ENCODE assay signal across 12 cellular contexts in genomic region chr22:23672778-23673620, GRCh38. TPM values are rescaled to one million over a fixed set of nuclear protein-coding genes. Genes with fewer than 3 reads are reported as not detected.
DNase-seq lines count a peak whose midpoint lies in the region; ATAC-seq, FAIRE-seq and TF ChIP-seq lines count a peak whose summit lies in the region.
"Not testable (repeated sequence)": the region's sequence is repeated elsewhere in the genome, so short reads cannot be mapped to it uniquely, and the experiment has no call there.
"Had no signal": no experiment of that assay in that cellular context is flagged by ENCODE, and none has a peak within 500 bp of the region (broad histone marks: within the 10 kb centered on the region; RNA-seq: fewer than 3 reads in every experiment).

No MANE protein-coding gene starts in this region.

- not testable (repeated sequence) for H3K9me3 Mint-ChIP-seq in CD4-positive, CD25-positive, alpha-beta regulatory T cell; GM23338; activated CD4-positive, alpha-beta T cell treated with anti-CD3 and anti-CD28 coated beads, Interleukin-2, amount 10 ng/mL, durations not matched to agents 7 days and 5 days; activated naive CD4-positive, alpha-beta T cell treated with anti-CD3 and anti-CD28 coated beads, Interleukin-2, amount 10 ng/mL, durations not matched to agents 7 days and 5 days; endodermal cell; progenitor cell of endocrine pancreas (ENCODE audit: low read depth)

- TF ChIP-seq POLR2A in HepG2 (IDR thresholded peaks at IDR 0.05; ENCODE audit: insufficient read depth in 1 of 2, low read depth in 2 of 2, low read length in 2 of 2) = not testable (repeated sequence)

- H3K27ac ChIP-seq in CD4-positive, CD25-positive, alpha-beta regulatory T cell (ENCODE audit: insufficient read depth, low read length, poor library complexity, severe bottlenecking); GM23338 (ENCODE audit: low read depth); RWPE2 (ENCODE audit: poor library complexity, severe bottlenecking); endodermal cell (ENCODE audit: low read depth, low read length); HepG2 (ENCODE audit: extremely low read length, insufficient read depth, low read length): not testable (repeated sequence)

- not testable (repeated sequence) for TF ChIP-seq RAD21 in HepG2 (CRISPR knock-in tag; IDR thresholded peaks at IDR 0.05)

- peak overlapping the region in 2 of 3 donors; percentile 38 to 87 for H3K27ac Mint-ChIP-seq in CD4-positive, CD25-positive, alpha-beta regulatory T cell
- H3K27ac Mint-ChIP-seq in GM23338 = not testable (repeated sequence)
- H3K27ac Mint-ChIP-seq in activated CD4-positive, alpha-beta T cell treated with anti-CD3 and anti-CD28 coated beads, Interleukin-2, amount 10 ng/mL, durations not matched to agents 7 days and 5 days = peak overlapping the region; percentile 81
- peak overlapping the region; percentile 19 for H3K27ac Mint-ChIP-seq in activated naive CD4-positive, alpha-beta T cell treated with anti-CD3 and anti-CD28 coated beads, Interleukin-2, amount 10 ng/mL, durations not matched to agents 7 days and 5 days
- H3K27ac Mint-ChIP-seq in endodermal cell = peak overlapping the region; percentile 65
- H3K27ac Mint-ChIP-seq in progenitor cell of endocrine pancreas = peak overlapping the region; percentile 54

- not testable (repeated sequence) for H3K27me3 ChIP-seq in CD4-positive, CD25-positive, alpha-beta regulatory T cell (ENCODE audit: control insufficient read depth, insufficient read depth, low read length); GM23338 (ENCODE audit: insufficient read depth); RWPE2 (ENCODE audit: insufficient read depth, poor library complexity, severe bottlenecking); endodermal cell (ENCODE audit: control insufficient read depth, insufficient read depth, low read length, poor library complexity, severe bottlenecking); HepG2 (ENCODE audit: control insufficient read depth in 1 of 2, insufficient read depth in 2 of 2, low read length in 2 of 2)

- intact Hi-C loops in HepG2 (cut with micrococcal nuclease; ENCODE audit: unreplicated experiment) = not testable (repeated sequence)

- not testable (repeated sequence) for H3K4me3 Mint-ChIP-seq in CD4-positive, CD25-positive, alpha-beta regulatory T cell; GM23338; activated CD4-positive, alpha-beta T cell treated with anti-CD3 and anti-CD28 coated beads, Interleukin-2, amount 10 ng/mL, durations not matched to agents 7 days and 5 days; activated naive CD4-positive, alpha-beta T cell treated with anti-CD3 and anti-CD28 coated beads, Interleukin-2, amount 10 ng/mL, durations not matched to agents 7 days and 5 days; endodermal cell; progenitor cell of endocrine pancreas (ENCODE audit: low read depth)

- H3K4me3 ChIP-seq in CD4-positive, CD25-positive, alpha-beta regulatory T cell (ENCODE audit: low read depth, low read length); GM23338; RWPE2 (ENCODE audit: severe bottlenecking); endodermal cell (ENCODE audit: low read length); HepG2 (replicated peaks in 1 of 3; ENCODE audit: insufficient read depth in 1 of 3, low read depth in 2 of 3, low read length in 3 of 3): not testable (repeated sequence)

- FAIRE-seq in HepG2 (lab: Jason Lieb, UNC) = peak; percentile 44

- H3K4me2 ChIP-seq in GM23338; HepG2 (ENCODE audit: low read depth, low read length): not testable (repeated sequence)

- not testable (repeated sequence) for TF ChIP-seq EP300 in HepG2 (IDR thresholded peaks at IDR 0.05; ENCODE audit: low read depth in 2 of 2, low read length in 2 of 2); HepG2 (CRISPR knock-in tag; IDR thresholded peaks at IDR 0.05; ENCODE audit: borderline replicate concordance)

- POLR2A ChIA-PET in activated CD4-positive, alpha-beta T cell treated with anti-CD3 and anti-CD28 coated beads, Interleukin-2, amount 10 ng/mL, durations not matched to agents 7 days and 5 days (lab: Charles Lee); HepG2 (lab: Yijun Ruan, JAX): not testable (repeated sequence)

- TF ChIP-seq CTCF in GM23338 (conservative IDR thresholded peaks at IDR 0.05; ENCODE audit: low read depth in 2 of 2); RWPE2 (IDR thresholded peaks at IDR 0.05; ENCODE audit: poor library complexity, severe bottlenecking); endodermal cell (conservative IDR thresholded peaks at IDR 0.05); HepG2 (CRISPR knock-in tag; IDR thresholded peaks at IDR 0.05); progenitor cell of endocrine pancreas (IDR thresholded peaks at IDR 0.05; ENCODE audit: unreplicated experiment): not testable (repeated sequence)

- not testable (repeated sequence) for ATAC-seq in CD4-positive, CD25-positive, alpha-beta regulatory T cell (ENCODE audit: low read depth in 2 of 2); RWPE2 (ENCODE audit: low read depth); HepG2
- peak; percentile 46 for ATAC-seq in GM23338

- H4K20me1 ChIP-seq in GM23338 (replicated peaks; ENCODE audit: insufficient read depth); HepG2 (ENCODE audit: insufficient read depth, low read length): not testable (repeated sequence)

- in situ Hi-C loops in HepG2 (cut with HindIII; ENCODE audit: extremely low pct_ligation_motif_present, low pct_unique_long_range_greater_than_20kb) = not testable (repeated sequence)

- 84 to 89% methylated on average over 7 to 10 of the region's 10 CpGs for WGBS in endodermal cell (ENCODE audit: insufficient coverage in 1 of 2, insufficient read length in 1 of 2), 2 experiments
- 95% methylated on average over 7 of the region's 10 CpGs for WGBS in HepG2 (ENCODE audit: low lambda C conversion rate)

- peaks cover 0 to 12% (median under 1%) of the 10 kb centered on the region in 4 donors for H3K4me1 Mint-ChIP-seq in CD4-positive, CD25-positive, alpha-beta regulatory T cell
- H3K4me1 Mint-ChIP-seq in GM23338 (peaks cover 23% of the 10 kb centered on the region), endodermal cell (peaks cover 25% of the 10 kb centered on the region), progenitor cell of endocrine pancreas (ENCODE audit: low read depth) (peaks cover 27% of the 10 kb centered on the region)
- H3K4me1 Mint-ChIP-seq in activated CD4-positive, alpha-beta T cell treated with anti-CD3 and anti-CD28 coated beads, Interleukin-2, amount 10 ng/mL, durations not matched to agents 7 days and 5 days = peaks cover 23% of the 10 kb centered on the region
- H3K4me1 Mint-ChIP-seq in activated naive CD4-positive, alpha-beta T cell treated with anti-CD3 and anti-CD28 coated beads, Interleukin-2, amount 10 ng/mL, durations not matched to agents 7 days and 5 days = peaks cover 20% of the 10 kb centered on the region

- not testable (repeated sequence) for H2AFZ ChIP-seq in GM23338; HepG2 (ENCODE audit: low read length)

- BruUV-seq in HepG2 (replicated peaks; lab: Mats Ljungman, UMichigan) = not testable (repeated sequence)

- H3K4me1 ChIP-seq in CD4-positive, CD25-positive, alpha-beta regulatory T cell (ENCODE audit: control insufficient read depth, insufficient read depth, low read length, poor library complexity, severe bottlenecking); GM23338 (ENCODE audit: insufficient read depth); RWPE2 (ENCODE audit: insufficient read depth, poor library complexity, severe bottlenecking): not testable (repeated sequence)
- H3K4me1 ChIP-seq in endodermal cell (ENCODE audit: control insufficient read depth, insufficient read depth, low read length) = peaks cover 16% of the 10 kb centered on the region
- H3K4me1 ChIP-seq in HepG2 (ENCODE audit: insufficient read depth, low read length) = peaks cover 62% of the 10 kb centered on the region

- CTCF ChIA-PET in activated CD4-positive, alpha-beta T cell treated with anti-CD3 and anti-CD28 coated beads, Interleukin-2, amount 10 ng/mL, durations not matched to agents 7 days and 5 days (lab: Charles Lee); activated naive CD4-positive, alpha-beta T cell treated with anti-CD3 and anti-CD28 coated beads, Interleukin-2, amount 10 ng/mL, durations not matched to agents 7 days and 5 days (lab: Charles Lee); HepG2 (lab: Yijun Ruan, JAX; ENCODE audit: low intra/inter-chr PET ratio, low total read pairs): not testable (repeated sequence)

- not testable (repeated sequence) for H3K27me3 Mint-ChIP-seq in CD4-positive, CD25-positive, alpha-beta regulatory T cell; activated CD4-positive, alpha-beta T cell treated with anti-CD3 and anti-CD28 coated beads, Interleukin-2, amount 10 ng/mL, durations not matched to agents 7 days and 5 days; activated naive CD4-positive, alpha-beta T cell treated with anti-CD3 and anti-CD28 coated beads, Interleukin-2, amount 10 ng/mL, durations not matched to agents 7 days and 5 days; endodermal cell (ENCODE audit: insufficient read depth); progenitor cell of endocrine pancreas
- peaks cover 13% of the 10 kb centered on the region for H3K27me3 Mint-ChIP-seq in GM23338 (ENCODE audit: insufficient read depth, low read depth, poor library complexity)

- not testable (repeated sequence) for DNase-seq in CD4-positive, CD25-positive, alpha-beta regulatory T cell; GM23338 (ENCODE audit: low spot score); activated CD4-positive, alpha-beta T cell treated with anti-CD3 and anti-CD28 coated beads, Interleukin-2, amount 10 ng/mL, durations not matched to agents 7 days and 5 days; activated naive CD4-positive, alpha-beta T cell treated with anti-CD3 and anti-CD28 coated beads, Interleukin-2, amount 10 ng/mL, durations not matched to agents 7 days and 5 days; HepG2 (ENCODE audit: low spot score); progenitor cell of endocrine pancreas (ENCODE audit: low spot score, unreplicated experiment)
- peak; percentile 31 for DNase-seq in RWPE2 (ENCODE audit: low spot score)
- peak; percentile 60 for DNase-seq in endodermal cell

- not testable (repeated sequence) for H3K79me2 ChIP-seq in GM23338 (replicated peaks; ENCODE audit: insufficient read depth); HepG2 (ENCODE audit: insufficient read depth, low read length)

- H3K36me3 ChIP-seq in CD4-positive, CD25-positive, alpha-beta regulatory T cell (ENCODE audit: control insufficient read depth, insufficient read depth, low read length); GM23338 (ENCODE audit: insufficient read depth); RWPE2 (ENCODE audit: low read depth); endodermal cell (ENCODE audit: control insufficient read depth, insufficient read depth, low read length); HepG2 (replicated peaks in 1 of 2; ENCODE audit: control insufficient read depth in 1 of 2, insufficient read depth in 2 of 2, low read length in 2 of 2): not testable (repeated sequence)

- not testable (repeated sequence) for H3K9me3 ChIP-seq in CD4-positive, CD25-positive, alpha-beta regulatory T cell (ENCODE audit: control insufficient read depth in 2 of 2, low read length in 2 of 2); RWPE2 (ENCODE audit: severe bottlenecking); endodermal cell (ENCODE audit: control insufficient read depth, low read length); HepG2 (ENCODE audit: low read length)

- H3F3A ChIP-seq in GM23338 (replicated peaks; ENCODE audit: low read depth) = not testable (repeated sequence)

- H3K9ac ChIP-seq in endodermal cell (ENCODE audit: extremely low read depth, low read length, poor library complexity, severe bottlenecking); HepG2 (ENCODE audit: insufficient read depth, low read depth, low read length): not testable (repeated sequence)

- not testable (repeated sequence) for H3K9me2 ChIP-seq in GM23338 (ENCODE audit: insufficient read depth)

- peaks cover 20% of the 10 kb centered on the region for H3K36me3 Mint-ChIP-seq in CD4-positive, CD25-positive, alpha-beta regulatory T cell
- peaks cover 14% of the 10 kb centered on the region; the same call in 2 of the 3 replicates for H3K36me3 Mint-ChIP-seq in GM23338 (ENCODE audit: low read depth)
- H3K36me3 Mint-ChIP-seq in activated CD4-positive, alpha-beta T cell treated with anti-CD3 and anti-CD28 coated beads, Interleukin-2, amount 10 ng/mL, durations not matched to agents 7 days and 5 days (ENCODE audit: low read depth); activated naive CD4-positive, alpha-beta T cell treated with anti-CD3 and anti-CD28 coated beads, Interleukin-2, amount 10 ng/mL, durations not matched to agents 7 days and 5 days; endodermal cell (ENCODE audit: low read depth); progenitor cell of endocrine pancreas (ENCODE audit: insufficient read depth): not testable (repeated sequence)

RNA-seq across cellular contexts. Expression of gene RGL4, which starts 17.8 kb away (rescaled TPM):
- total RNA-seq in CD4-positive, CD25-positive, alpha-beta regulatory T cell = 22.1 TPM
- polyA plus RNA-seq in CD4-positive, CD25-positive, alpha-beta regulatory T cell = 10 to 100 TPM; 71.3 to 85.0 (median 83.5) TPM
- total RNA-seq in GM23338 (2014; rRNA removed; shearing (Covaris generic)) = not detected in 2 replicates
- polyA plus RNA-seq in GM23338 (2016; fragmentation: Nextera tagmentation; extraction: Ambion mirVana) (0.07 and 0.16 TPM in 2 replicates), HepG2 (2011; rRNA removed) (not detected in 2 replicates)
- total RNA-seq in activated CD4-positive, alpha-beta T cell treated with anti-CD3 and anti-CD28 coated beads, Interleukin-2, amount 10 ng/mL, durations not matched to agents 7 days and 5 days = 10 to 100 TPM; 29.1 to 30.1 TPM
- total RNA-seq in endodermal cell (not detected), HepG2 (2016; rRNA removed; fragmentation: Illumina TruSeq; extraction: Trizol) (not detected in 2 replicates), progenitor cell of endocrine pancreas (0.07 TPM in 1 of 2 replicates, not detected in the other)
- polyA plus RNA-seq in endodermal cell (2013, experiment 1 of 2) = not detected
- polyA plus RNA-seq in endodermal cell (2013, experiment 2 of 2) = not detected
- total RNA-seq in HepG2 (2016; cell fraction: cytosol; rRNA removed; fragmentation: Illumina TruSeq; extraction: Trizol; ENCODE audit: low read depth) = not detected in 2 replicates
- total RNA-seq in HepG2 (2016; cell fraction: insoluble cytoplasmic fraction; rRNA removed; fragmentation: Illumina TruSeq; extraction: Trizol) = not detected in 2 replicates
- not detected in 2 replicates for total RNA-seq in HepG2 (2016; cell fraction: membrane; rRNA removed; fragmentation: Illumina TruSeq; extraction: Trizol)
- total RNA-seq in HepG2 (2016; cell fraction: nucleus; rRNA removed; fragmentation: Illumina TruSeq; extraction: Trizol) = not detected in 2 replicates
- polyA plus RNA-seq in HepG2 (2011; cell fraction: cytosol; rRNA removed) = not detected in 2 replicates
- polyA plus RNA-seq in HepG2 (2011; cell fraction: nucleus; rRNA removed) = not detected in 2 replicates
- 0.11 and 0.36 TPM in 2 replicates for polyA plus RNA-seq in HepG2 (2012)
- not detected in 2 replicates for polyA plus RNA-seq in HepG2 (2016; cell fraction: cytosol; fragmentation: Illumina TruSeq; extraction: Trizol; ENCODE audit: low read depth)
- not detected in 2 replicates for polyA plus RNA-seq in HepG2 (2016; cell fraction: insoluble cytoplasmic fraction; fragmentation: Illumina TruSeq; extraction: Trizol; ENCODE audit: low read depth)
- not detected in 2 replicates for polyA plus RNA-seq in HepG2 (2016; cell fraction: membrane; fragmentation: Illumina TruSeq; extraction: Trizol; ENCODE audit: low read depth)
- polyA plus RNA-seq in HepG2 (2016; cell fraction: nucleus; fragmentation: Illumina TruSeq; extraction: Trizol; ENCODE audit: insufficient read depth, low read depth) = not detected in 2 replicates
- polyA minus RNA-seq in HepG2 (2011; rRNA and poly(A)+ RNA removed; ENCODE audit: low replicate concordance) = not detected in 2 replicates
- not detected in 2 replicates for polyA minus RNA-seq in HepG2 (2011; cell fraction: cytosol; rRNA and poly(A)+ RNA removed)
- not detected in 2 replicates for polyA minus RNA-seq in HepG2 (2011; cell fraction: nucleus; rRNA and poly(A)+ RNA removed)
- total RNA-seq: Calu3, H1, Peyer's patch had no signal
- polyA plus RNA-seq: AG04450, H1 had no signal

RNA-seq across cellular contexts. Expression of gene DRICH1, which starts 40.9 kb away (rescaled TPM):
- not detected for total RNA-seq in CD4-positive, CD25-positive, alpha-beta regulatory T cell
- polyA plus RNA-seq in CD4-positive, CD25-positive, alpha-beta regulatory T cell = under 1 TPM in 1 of 4 donors, not detected in 3; 0.56 TPM
- total RNA-seq in GM23338 (2014; rRNA removed; shearing (Covaris generic)) = not detected in 2 replicates
- polyA plus RNA-seq in GM23338 (2016; fragmentation: Nextera tagmentation; extraction: Ambion mirVana) (not detected in 2 replicates), HepG2 (2011; rRNA removed) (0.08 and 0.22 TPM in 2 replicates)
- total RNA-seq in activated CD4-positive, alpha-beta T cell treated with anti-CD3 and anti-CD28 coated beads, Interleukin-2, amount 10 ng/mL, durations not matched to agents 7 days and 5 days = 1 to 10 TPM; 1.2 to 1.8 TPM
- total RNA-seq in endodermal cell (under 1 TPM in 1 of 2 donors, not detected in 1; 0.24 TPM), HepG2 (2016; rRNA removed; fragmentation: Illumina TruSeq; extraction: Trizol) (0.15 and 0.66 TPM in 2 replicates), progenitor cell of endocrine pancreas (8.6 and 11.1 TPM in 2 replicates)
- not detected for polyA plus RNA-seq in endodermal cell (2013, experiment 1 of 2)
- 0.21 TPM for polyA plus RNA-seq in endodermal cell (2013, experiment 2 of 2)
- 0.53 TPM in 1 of 2 replicates, not detected in the other for total RNA-seq in HepG2 (2016; cell fraction: cytosol; rRNA removed; fragmentation: Illumina TruSeq; extraction: Trizol; ENCODE audit: low read depth)
- 0.43 TPM in 1 of 2 replicates, not detected in the other for total RNA-seq in HepG2 (2016; cell fraction: insoluble cytoplasmic fraction; rRNA removed; fragmentation: Illumina TruSeq; extraction: Trizol)
- 0.14 and 0.28 TPM in 2 replicates for total RNA-seq in HepG2 (2016; cell fraction: membrane; rRNA removed; fragmentation: Illumina TruSeq; extraction: Trizol)
- total RNA-seq in HepG2 (2016; cell fraction: nucleus; rRNA removed; fragmentation: Illumina TruSeq; extraction: Trizol) = 0.28 and 0.56 TPM in 2 replicates
- polyA plus RNA-seq in HepG2 (2011; cell fraction: cytosol; rRNA removed) = 0.05 TPM in 1 of 2 replicates, not detected in the other
- 0.98 and 1.4 TPM in 2 replicates for polyA plus RNA-seq in HepG2 (2011; cell fraction: nucleus; rRNA removed)
- 0.11 and 0.16 TPM in 2 replicates for polyA plus RNA-seq in HepG2 (2012)
- polyA plus RNA-seq in HepG2 (2016; cell fraction: cytosol; fragmentation: Illumina TruSeq; extraction: Trizol; ENCODE audit: low read depth) = not detected in 2 replicates
- 0.25 TPM in 1 of 2 replicates, not detected in the other for polyA plus RNA-seq in HepG2 (2016; cell fraction: insoluble cytoplasmic fraction; fragmentation: Illumina TruSeq; extraction: Trizol; ENCODE audit: low read depth)
- 0.14 TPM in 1 of 2 replicates, not detected in the other for polyA plus RNA-seq in HepG2 (2016; cell fraction: membrane; fragmentation: Illumina TruSeq; extraction: Trizol; ENCODE audit: low read depth)
- polyA plus RNA-seq in HepG2 (2016; cell fraction: nucleus; fragmentation: Illumina TruSeq; extraction: Trizol; ENCODE audit: insufficient read depth, low read depth) = 1.1 and 1.4 TPM in 2 replicates
- polyA minus RNA-seq in HepG2 (2011; rRNA and poly(A)+ RNA removed; ENCODE audit: low replicate concordance) = 0.63 TPM in 1 of 2 replicates, not detected in the other
- not detected in 2 replicates for polyA minus RNA-seq in HepG2 (2011; cell fraction: cytosol; rRNA and poly(A)+ RNA removed)
- polyA minus RNA-seq in HepG2 (2011; cell fraction: nucleus; rRNA and poly(A)+ RNA removed) = 0.37 and 0.39 TPM in 2 replicates

Comparison
In these comparisons a context has a peak if more than half of its experiments do, and no peak if none do; other contexts are left out.
1. RNA of gene RGL4, which starts 17.8 kb away (total RNA-seq): 29.1 to 30.1 TPM in activated CD4-positive, alpha-beta T cell treated with anti-CD3 and anti-CD28 coated beads, Interleukin-2, amount 10 ng/mL, durations not matched to agents 7 days and 5 days and 22.1 TPM in CD4-positive, CD25-positive, alpha-beta regulatory T cell (single experiment); 0.07 TPM in progenitor cell of endocrine pancreas, not detected in GM23338, not detected in endodermal cell and not detected in HepG2; every median in the first group is over 10 times any median in the second.